Comparison of ENCODE assay signal across 16 cellular contexts in the genomic region with DNA sequence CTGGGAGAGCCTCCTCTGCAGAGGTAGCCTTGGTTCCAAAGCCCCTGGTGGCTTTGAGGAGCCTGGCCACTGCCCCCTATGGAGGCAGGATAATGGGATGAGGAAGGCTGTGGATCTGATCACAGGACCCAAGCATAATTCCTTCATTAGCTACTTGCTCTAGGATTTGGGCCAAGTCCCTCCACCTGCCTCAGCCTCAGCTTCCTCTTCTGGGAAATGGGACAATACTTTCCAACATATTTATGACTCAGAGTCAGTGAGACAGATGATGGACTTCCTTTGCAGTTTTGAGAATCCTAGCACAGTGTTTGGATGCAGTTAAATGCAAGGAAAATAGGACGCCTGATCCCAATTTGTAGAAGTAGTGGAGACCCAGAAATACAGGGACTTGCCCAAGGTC.
A peak's percentile ranks its signal among the peaks of the same experiment; 100 is the strongest.
DNase-seq lines count a peak whose midpoint lies in the region; ATAC-seq and TF ChIP-seq lines count a peak whose summit lies in the region.
"Had no signal": no experiment of that assay in that cellular context is flagged by ENCODE, and none has a peak within 500 bp of the region (broad histone marks: within the 10 kb centered on the region; RNA-seq: fewer than 3 reads in every experiment).

No MANE protein-coding gene starts in this region.

- H3K4ac ChIP-seq in trophoblast cell (ENCODE audit: low read depth, low read length): peak overlapping the region; percentile 26

- H3K27ac ChIP-seq in right cardiac atrium (ENCODE audit: low read length) (no peak overlapping the region), trophoblast cell (ENCODE audit: low read depth, low read length) (no peak overlapping the region), thoracic aorta (peak overlapping the region; percentile 17 to 49), aorta (ENCODE audit: low read depth in 1 of 2, low read length in 2 of 2) (no peak overlapping the region)
- H3K27ac ChIP-seq: 22Rv1, BLaER1, HL-60 had no signal

- no peak overlapping the region for H3K9ac ChIP-seq in trophoblast cell (ENCODE audit: low read length)
- H3K9ac ChIP-seq: BLaER1 had no signal

- WGBS in right cardiac atrium: 94% methylated on average over 1 of the region's 1 CpG
- no CpG with 5 or more reads among the region's 1 CpG for WGBS in trophoblast cell (ENCODE audit: extremely low coverage, insufficient coverage, insufficient read length)
- WGBS in aorta, 2 donors: 88% methylated on average over 1 of the region's 1 CpG

- H3K9me3 ChIP-seq in right cardiac atrium (ENCODE audit: control insufficient read depth, low read length) (no peaks in the 10 kb centered on the region), trophoblast cell (ENCODE audit: insufficient read depth, low read depth, low read length) (peaks cover 2% of the 10 kb centered on the region), thoracic aorta (no peaks in the 10 kb centered on the region), aorta (ENCODE audit: control insufficient read depth, low read length) (no peaks in the 10 kb centered on the region)
- H3K9me3 ChIP-seq: BLaER1, Caco-2 had no signal

- no peak overlapping the region for H2BK12ac ChIP-seq in trophoblast cell (ENCODE audit: low read length)

- no peak overlapping the region for H3K18ac ChIP-seq in trophoblast cell (ENCODE audit: low read length)

- no peak overlapping the region for H3K14ac ChIP-seq in trophoblast cell (ENCODE audit: low read length)

- H2AK5ac ChIP-seq in trophoblast cell (ENCODE audit: low read length): no peak overlapping the region

- peaks cover 3% of the 10 kb centered on the region for H3K79me1 ChIP-seq in trophoblast cell (ENCODE audit: low read length)

- H3K79me2 ChIP-seq in trophoblast cell (ENCODE audit: control insufficient read depth, insufficient read depth, low read length, poor library complexity): peaks cover 32% of the 10 kb centered on the region

- peak in 2 of 3 donors; percentile 1 to 12 for DNase-seq in right cardiac atrium
- DNase-seq in Right ventricle myocardium superior: no peak
- DNase-seq in dermis blood vessel endothelial cell: peak; percentile 48
- no peak for DNase-seq in trophoblast cell
- no peak for DNase-seq in thoracic aorta (ENCODE audit: low spot score)
- no peak for DNase-seq in anterior cingulate cortex (lab: John Stamatoyannopoulos, UW)
- no peak for DNase-seq in aorta
- no peak for DNase-seq in KBM-7
- DNase-seq: AML-193; Caco-2; CD8-positive, alpha-beta memory T cell; DND-41; GDM1 had no signal

- no peak overlapping the region for H3K4me2 ChIP-seq in trophoblast cell (ENCODE audit: low read length)
- H3K4me2 ChIP-seq: BLaER1 had no signal

- H3K4me1 ChIP-seq in right cardiac atrium (ENCODE audit: control insufficient read depth, insufficient read depth, low read length) (peaks cover 59% of the 10 kb centered on the region), trophoblast cell (ENCODE audit: control insufficient read depth in 1 of 2, insufficient read depth in 2 of 2, low read length in 2 of 2) (peaks cover 29 to 30% of the 10 kb centered on the region in 2 experiments), thoracic aorta (ENCODE audit: control insufficient read depth in 1 of 2, low read depth in 2 of 2) (peaks cover 65 to 96% of the 10 kb centered on the region in 2 donors), aorta (ENCODE audit: control insufficient read depth in 1 of 2, insufficient read depth in 2 of 2, low read length in 2 of 2) (peaks cover 5 to 11% of the 10 kb centered on the region in 2 donors)

- H3K23ac ChIP-seq in trophoblast cell (ENCODE audit: low read length): no peak overlapping the region

- TF ChIP-seq CTCF in thoracic aorta (IDR thresholded peaks at IDR 0.05): no peak

- H4K12ac ChIP-seq in trophoblast cell (ENCODE audit: low read depth, low read length): no peak overlapping the region

- H2AFZ ChIP-seq in trophoblast cell (ENCODE audit: insufficient read depth, low read length, poor library complexity): no peak overlapping the region

- no peak overlapping the region for H2BK120ac ChIP-seq in trophoblast cell (ENCODE audit: insufficient read depth, low read length, poor library complexity)

- ATAC-seq in right cardiac atrium (no peak), Right ventricle myocardium superior (ENCODE audit: poor library complexity) (no peak), thoracic aorta (ENCODE audit: insufficient number of reproducible peaks, low FRiP score, low read depth) (no peak), aorta (ENCODE audit: low FRiP score) (no peak)

- in situ Hi-C loops in KBM-7 (cut with MboI; ENCODE audit: low pct_unique_long_range_greater_than_20kb, low sequenced_read_pairs): no loop called here

- intact Hi-C loops in right cardiac atrium (cut with DNase I): no loop called here
- intact Hi-C loops in Right ventricle myocardium superior (cut with DNase I): no loop called here
- intact Hi-C loops in aorta (cut with DNase I): no loop called here

- peaks cover 15 to 29% of the 10 kb centered on the region in 2 experiments for H3K36me3 ChIP-seq in trophoblast cell (ENCODE audit: control insufficient read depth in 1 of 2, insufficient read depth in 2 of 2, low read length in 2 of 2)
- H3K36me3 ChIP-seq in thoracic aorta: no peaks in the 10 kb centered on the region
- H3K36me3 ChIP-seq in aorta (ENCODE audit: control insufficient read depth in 1 of 2, insufficient read depth in 2 of 2, low read length in 1 of 2): peaks cover 0 to 1% of the 10 kb centered on the region in 2 donors

- H4K8ac ChIP-seq in trophoblast cell (ENCODE audit: low read depth, low read length): no peak overlapping the region

- H3K27me3 ChIP-seq in right cardiac atrium (ENCODE audit: control insufficient read depth, insufficient read depth) (no peaks in the 10 kb centered on the region), trophoblast cell (ENCODE audit: insufficient read depth, low read length) (no peaks in the 10 kb centered on the region), thoracic aorta (replicated peaks; ENCODE audit: insufficient read depth) (no peaks in the 10 kb centered on the region), aorta (ENCODE audit: control insufficient read depth in 1 of 2, insufficient read depth in 2 of 2, low read length in 1 of 2) (no peaks in the 10 kb centered on the region)
- H3K27me3 ChIP-seq: BLaER1 had no signal

- no peak overlapping the region for H2BK5ac ChIP-seq in trophoblast cell (ENCODE audit: low read depth, low read length, poor library complexity)

- no peak overlapping the region for H3K4me3 ChIP-seq in right cardiac atrium (ENCODE audit: low read length)
- H3K4me3 ChIP-seq in trophoblast cell (ENCODE audit: low read depth, low read length): no peak overlapping the region
- no peak overlapping the region for H3K4me3 ChIP-seq in thoracic aorta
- no peak overlapping the region for H3K4me3 ChIP-seq in aorta (ENCODE audit: low read length in 2 of 2)
- H3K4me3 ChIP-seq: BLaER1 had no signal

- no peak overlapping the region for H4K91ac ChIP-seq in trophoblast cell (ENCODE audit: low read depth, low read length)

Comparison
In these comparisons a context has a peak if more than half of its experiments do, and no peak if none do; other contexts are left out.
1. DNase-seq: peak in right cardiac atrium (2 of 3) and dermis blood vessel endothelial cell (single experiment); none in Right ventricle myocardium superior (single experiment), trophoblast cell (0 of 2), thoracic aorta (single experiment), anterior cingulate cortex (0 of 58), aorta (0 of 2) and KBM-7 (single experiment).
2. H3K27ac ChIP-seq: peak in thoracic aorta (2 of 2); none in right cardiac atrium (single experiment), trophoblast cell (single experiment) and aorta (0 of 2).